ENCODE assay signal across 19 cellular contexts in genomic region chr9:23555849-23556248, GRCh38.
DNase-seq lines count a peak whose midpoint lies in the region; ATAC-seq and TF ChIP-seq lines count a peak whose summit lies in the region.
"Had no signal": no experiment of that assay in that cellular context is flagged by ENCODE, and none has a peak within 500 bp of the region (broad histone marks: within the 10 kb centered on the region; RNA-seq: fewer than 3 reads in every experiment).

No MANE protein-coding gene starts in this region.

- no peak overlapping the region for H4K5ac ChIP-seq in mesendoderm (ENCODE audit: low read length)

- H2BK5ac ChIP-seq in mesendoderm (ENCODE audit: low read length) = no peak overlapping the region

- H3K4me3 ChIP-seq in mesendoderm (ENCODE audit: low read length) = no peak overlapping the region
- no peak overlapping the region for H3K4me3 ChIP-seq in naive thymus-derived CD4-positive, alpha-beta T cell (ENCODE audit: low read length)
- H3K4me3 ChIP-seq: adrenal gland, thoracic aorta had no signal

- no peak for TF ChIP-seq CTCF in WTC11 (IDR thresholded peaks at IDR 0.05)

- no peaks in the 10 kb centered on the region for H3K4me1 ChIP-seq in mesendoderm (ENCODE audit: control insufficient read depth, low read depth, low read length)
- H3K4me1 ChIP-seq in naive thymus-derived CD4-positive, alpha-beta T cell (ENCODE audit: control insufficient read depth in 2 of 2, insufficient read depth in 2 of 2, low read length in 2 of 2) = no peaks in the 10 kb centered on the region
- H3K4me1 ChIP-seq: adrenal gland had no signal

- H3K23ac ChIP-seq in mesendoderm (ENCODE audit: low read length) = no peak overlapping the region

- no peak overlapping the region for H3K56ac ChIP-seq in mesendoderm (ENCODE audit: low read length)

- no peak overlapping the region for H3K9ac ChIP-seq in mesendoderm (ENCODE audit: low read length)

- H3K4me3 Mint-ChIP-seq in WTC11 = peak overlapping the region; percentile 5
- no peak overlapping the region for H3K4me3 Mint-ChIP-seq in naive thymus-derived CD4-positive, alpha-beta T cell
- H3K4me3 Mint-ChIP-seq: natural killer cell treated with Interleukin-12 subunit alpha and Interleukin-12 subunit beta and Interleukin-15 and Interleukin-18, amount 100 ng/mL, for 72 hours had no signal

- H3K36me3 ChIP-seq in mesendoderm (ENCODE audit: control insufficient read depth, insufficient read depth, low read length) = no peaks in the 10 kb centered on the region
- H3K36me3 ChIP-seq in naive thymus-derived CD4-positive, alpha-beta T cell (ENCODE audit: control insufficient read depth in 2 of 3, insufficient read depth in 3 of 3, low read length in 3 of 3) = no peaks in the 10 kb centered on the region
- H3K36me3 ChIP-seq: adrenal gland, thoracic aorta had no signal

- H3K4me2 ChIP-seq in mesendoderm (ENCODE audit: low read length) = no peak overlapping the region

- no peak overlapping the region for H4K8ac ChIP-seq in mesendoderm (ENCODE audit: low read depth, low read length)

- no peaks in the 10 kb centered on the region; the same call in 1 of the 2 replicates for H3K27me3 Mint-ChIP-seq in WTC11 (ENCODE audit: low read depth)
- no peaks in the 10 kb centered on the region for H3K27me3 Mint-ChIP-seq in naive thymus-derived CD4-positive, alpha-beta T cell
- H3K27me3 Mint-ChIP-seq: natural killer cell treated with Interleukin-12 subunit alpha and Interleukin-12 subunit beta and Interleukin-15 and Interleukin-18, amount 100 ng/mL, for 72 hours had no signal

- H3K27ac ChIP-seq in mesendoderm (ENCODE audit: low read depth, low read length) = no peak overlapping the region
- H3K27ac ChIP-seq in naive thymus-derived CD4-positive, alpha-beta T cell (ENCODE audit: low read depth, low read length) = no peak overlapping the region
- H3K27ac ChIP-seq: adrenal gland, C4-2B, thoracic aorta had no signal

- no peak overlapping the region for H3K18ac ChIP-seq in mesendoderm (ENCODE audit: low read length)

- peaks cover 13% of the 10 kb centered on the region for H3K9me3 Mint-ChIP-seq in WTC11
- peaks cover 2 to 16% (median 7%) of the 10 kb centered on the region in 11 donors for H3K9me3 Mint-ChIP-seq in naive thymus-derived CD4-positive, alpha-beta T cell

- no peaks in the 10 kb centered on the region for H3K79me2 ChIP-seq in mesendoderm (ENCODE audit: control insufficient read depth, insufficient read depth, low read length)

- ATAC-seq in WTC11 (peak; percentile 77), esophagus mucosa (no peak)
- ATAC-seq in naive thymus-derived CD4-positive, alpha-beta T cell = no peak
- ATAC-seq: HepG2; natural killer cell treated with Interleukin-12 subunit alpha and Interleukin-12 subunit beta and Interleukin-15 and Interleukin-18, amount 100 ng/mL, for 72 hours had no signal

- DNase-seq in ELF-1 (ENCODE audit: low read depth, low spot score) (peak; percentile 6), NCI-H2081 (lab: John Stamatoyannopoulos, UW) (peak; percentile 57 to 88), WTC11 (ENCODE audit: low spot score) (peak; percentile 18), mesendoderm (peak; percentile 30), erythroblast (lab: John Stamatoyannopoulos, UW) (no peak), T-helper 2 cell (no peak)
- DNase-seq in naive thymus-derived CD4-positive, alpha-beta T cell = no peak
- DNase-seq: activated CD4-positive, alpha-beta T cell treated with anti-CD3 and anti-CD28 coated beads for 4 hours; activated gamma-delta T cell; adrenal gland; DMS153; head of caudate nucleus; MM.1S; NCI-H1930 had no signal

- H3K9me3 ChIP-seq in naive thymus-derived CD4-positive, alpha-beta T cell (ENCODE audit: control insufficient read depth in 2 of 3, low read length in 3 of 3) = peaks cover 0 to 7% (median 0%) of the 10 kb centered on the region in 3 experiments
- H3K9me3 ChIP-seq: adrenal gland, thoracic aorta had no signal

- H3K4ac ChIP-seq in mesendoderm (ENCODE audit: low read depth, low read length) = no peak overlapping the region

- intact Hi-C loops in naive thymus-derived CD4-positive, alpha-beta T cell (cut with micrococcal nuclease) = no loop called here

- peak overlapping the region; percentile 52; the same call in 1 of the 2 replicates for H3K27ac Mint-ChIP-seq in WTC11
- no peak overlapping the region for H3K27ac Mint-ChIP-seq in naive thymus-derived CD4-positive, alpha-beta T cell
- H3K27ac Mint-ChIP-seq: natural killer cell treated with Interleukin-12 subunit alpha and Interleukin-12 subunit beta and Interleukin-15 and Interleukin-18, amount 100 ng/mL, for 72 hours had no signal

- H2AK5ac ChIP-seq in mesendoderm (ENCODE audit: low read length) = no peak overlapping the region

- TF ChIP-seq POLR2A in erythroblast (IDR thresholded peaks at IDR 0.05; ENCODE audit: low read length) = no peak

- CTCF ChIA-PET in WTC11 (lab: Charles Lee) = no interaction called here
- CTCF ChIA-PET in naive thymus-derived CD4-positive, alpha-beta T cell (lab: Charles Lee) = no interaction called here

- H3K4me1 Mint-ChIP-seq in WTC11 = peaks cover 28% of the 10 kb centered on the region
- H3K4me1 Mint-ChIP-seq in naive thymus-derived CD4-positive, alpha-beta T cell = peaks cover 0 to 4% (median 0%) of the 10 kb centered on the region in 7 donors

- WGBS in mesendoderm (ENCODE audit: extremely low coverage, insufficient coverage, low lambda C conversion rate) = no CpG with 5 or more reads among the region's 7 CpGs

- no peaks in the 10 kb centered on the region for H3K36me3 Mint-ChIP-seq in WTC11
- no peaks in the 10 kb centered on the region for H3K36me3 Mint-ChIP-seq in naive thymus-derived CD4-positive, alpha-beta T cell

- no peaks in the 10 kb centered on the region for H3K27me3 ChIP-seq in mesendoderm (ENCODE audit: insufficient read depth, low read length, poor library complexity)
- H3K27me3 ChIP-seq in naive thymus-derived CD4-positive, alpha-beta T cell (ENCODE audit: control insufficient read depth in 2 of 2, insufficient read depth in 2 of 2, low read length in 2 of 2) = no peaks in the 10 kb centered on the region
- H3K27me3 ChIP-seq: adrenal gland had no signal

- no peak overlapping the region for H2BK120ac ChIP-seq in mesendoderm (ENCODE audit: low read depth, low read length)

- H3K79me1 ChIP-seq in mesendoderm (ENCODE audit: low read length) = no peaks in the 10 kb centered on the region

- POLR2A ChIA-PET in WTC11 (lab: Charles Lee) = no interaction called here
- POLR2A ChIA-PET in naive thymus-derived CD4-positive, alpha-beta T cell (lab: Charles Lee) = no interaction called here

- no peak overlapping the region for H2BK15ac ChIP-seq in mesendoderm (replicated peaks; ENCODE audit: low read depth)

TF ChIP-seq in WTC11, 78 proteins besides CTCF, POLR2A, EP300 and RAD21:
- peak; percentile 78; the same call in 1 of the 2 replicates for TF ChIP-seq ZNF263 (CRISPR knock-in tag; IDR thresholded peaks at IDR 0.05; ENCODE audit: low read depth)
- 0 out of 2 replicates have a peak, but pooled peaks have one; percentile 18 for TF ChIP-seq ZBTB21 (CRISPR knock-in tag; IDR thresholded peaks at IDR 0.05; ENCODE audit: borderline replicate concordance)
- 0 out of 2 replicates have a peak, but pooled peaks have one; percentile 10 for TF ChIP-seq ZNF423 (CRISPR knock-in tag; IDR thresholded peaks at IDR 0.05)
- no peak for TF ChIP-seq JUN (CRISPR knock-in tag; IDR thresholded peaks at IDR 0.05)

Comparison
In these comparisons a context has a peak if more than half of its experiments do, and no peak if none do; other contexts are left out.
1. DNase-seq: peak in ELF-1 (single experiment), NCI-H2081 (2 of 2), WTC11 (single experiment) and mesendoderm (single experiment); none in erythroblast (0 of 2), naive thymus-derived CD4-positive, alpha-beta T cell (0 of 9) and T-helper 2 cell (0 of 5).